In the genomic region with DNA sequence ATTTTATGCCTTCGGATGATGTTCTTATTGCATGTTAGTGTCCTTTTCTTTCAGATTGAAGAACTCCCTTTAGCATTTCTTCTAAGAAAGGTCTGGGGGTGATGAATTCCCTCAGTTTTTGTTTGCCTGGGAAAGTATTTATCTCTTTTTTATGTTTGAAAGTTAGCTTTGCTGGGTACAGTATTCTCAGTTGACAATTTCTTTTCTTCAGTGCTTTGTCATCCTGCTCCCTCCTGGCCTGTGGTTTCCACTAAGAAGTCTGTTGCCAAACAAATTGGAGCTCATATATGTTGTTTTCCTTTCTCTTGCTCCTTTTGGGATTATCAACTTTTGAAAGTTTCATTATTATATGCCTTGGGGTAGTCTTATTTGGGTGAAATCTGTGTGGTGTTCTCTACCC, we compare ENCODE assay signal across 10 cellular contexts. TPM values are rescaled to one million over a fixed set of nuclear protein-coding genes. Genes with fewer than 3 reads are reported as not detected.
"Had no signal": no experiment of that assay in that cellular context is flagged by ENCODE, and none has a peak within 500 bp of the region (broad histone marks: within the 10 kb centered on the region; RNA-seq: fewer than 3 reads in every experiment).

No MANE protein-coding gene starts in this region.

- H3K27ac ChIP-seq: HL-60, KMS-11 had no signal

- DNase-seq: IMR-90, KBM-7, KG1 had no signal

- FAIRE-seq: HTR-8/SVneo, K562 had no signal

- H3K27ac Mint-ChIP-seq: IgD-negative memory B cell had no signal

- H3K4me1 Mint-ChIP-seq: IgD-negative memory B cell had no signal

- ATAC-seq: K562 had no signal

- H3K9ac ChIP-seq: KMS-11 had no signal

- H3K4me3 ChIP-seq: K562 had no signal

- H3K4me2 ChIP-seq: KMS-11 had no signal

- H3K4me3 Mint-ChIP-seq: IgD-negative memory B cell had no signal

RNA-seq across cellular contexts. Expression of gene GRM1, which starts 11.5 kb away (rescaled TPM):
- total RNA-seq: HT-29, HT1080, IMR-90, K562 had no signal
- polyA plus RNA-seq: IgD-negative memory B cell, IMR-90, K562 had no signal
